27 cellular contexts compared by ENCODE assay signal in genomic region chr2:169702979-169703378, GRCh38. TPM values are rescaled to one million over a fixed set of nuclear protein-coding genes. Genes with fewer than 3 reads are reported as not detected.
"Had no signal": no experiment of that assay in that cellular context is flagged by ENCODE, and none has a peak within 500 bp of the region (broad histone marks: within the 10 kb centered on the region; RNA-seq: fewer than 3 reads in every experiment).

No MANE protein-coding gene starts in this region.

- H3K27me3 ChIP-seq: ascending aorta, cardiac muscle cell, esophagus muscularis mucosa, foreskin keratinocyte, heart right ventricle, sigmoid colon, upper lobe of right lung had no signal

- H3K4me1 ChIP-seq: ascending aorta, foreskin keratinocyte, upper lobe of right lung had no signal

- DNase-seq: activated CD4-positive, alpha-beta memory T cell treated with anti-CD3 and anti-CD28 coated beads for 36 hours; activated CD4-positive, alpha-beta T cell treated with anti-CD3 and anti-CD28 coated beads, Interleukin-2, amount 10 ng/mL, durations not matched to agents 24 days and 14 days; activated CD4-positive, CD25-positive, alpha-beta regulatory T cell treated with anti-CD3 and anti-CD28 coated beads, Interleukin-2, amount 50 U/mL, for 72 hours; activated CD8-positive, alpha-beta memory T cell treated with anti-CD3 and anti-CD28 coated beads, Interleukin-2, amount 50 U/mL, for 4 hours; activated effector memory CD4-positive, alpha-beta T cell treated with anti-CD3 and anti-CD28 coated beads, Interleukin-2, amount 50 U/mL, for 16 hours; activated naive CD4-positive, alpha-beta T cell treated with anti-CD3 and anti-CD28 coated beads for 36 hours; activated naive CD8-positive, alpha-beta T cell treated with anti-CD3 and anti-CD28 coated beads for 36 hours; activated T-cell treated with anti-CD3 and anti-CD28 coated beads, Interleukin-2, amount 50 U/mL, for 1 hour; foreskin keratinocyte; heart right ventricle; mammary epithelial cell; posterior cingulate gyrus; sigmoid colon; small intestine; stimulated activated CD4-positive, alpha-beta T cell treated with anti-CD3 and anti-CD28 coated beads, Interleukin-1b, Interleukin-23, amount 100 ng/mL, for 48 hours; stimulated activated CD4-positive, alpha-beta T cell treated with anti-CD3 and anti-CD28 coated beads, Interleukin-4, amount 100 ng/mL, for 4 hours; stimulated activated CD8-positive, alpha-beta memory T cell treated with anti-CD3 and anti-CD28 coated beads, Interleukin-4, amount 100 ng/mL, for 48 hours; stimulated activated naive CD8-positive, alpha-beta T cell treated with anti-CD3 and anti-CD28 coated beads, Interleukin-15, amount 100 ng/mL, for 72 hours; substantia nigra; T-helper 2 cell; upper lobe of right lung had no signal

- H3K27ac ChIP-seq: ascending aorta, cardiac muscle cell, esophagus muscularis mucosa, foreskin keratinocyte, heart right ventricle, upper lobe of right lung had no signal

- H3K36me3 ChIP-seq: ascending aorta had no signal

- H3K4me3 ChIP-seq: ascending aorta, cardiac muscle cell, esophagus muscularis mucosa, heart right ventricle, sigmoid colon, upper lobe of right lung had no signal

- ATAC-seq: foreskin keratinocyte; stimulated activated memory B cell treated with anti-CD40 and anti-IgM and Interleukin-4, amounts not matched to agents 10 μg/mL and 1 μg/mL and 100 μg/mL, for 72 hours; stimulated activated naive CD8-positive, alpha-beta T cell treated with anti-CD3 and anti-CD28 coated beads, Interleukin-15, amount 100 ng/mL, for 72 hours; upper lobe of right lung had no signal

- H3K9me3 ChIP-seq: ascending aorta, esophagus muscularis mucosa, heart right ventricle, sigmoid colon, upper lobe of right lung had no signal

RNA-seq across cellular contexts. Expression of gene PHOSPHO2, which starts 8.7 kb away (rescaled TPM):
- total RNA-seq: ascending aorta had no signal

RNA-seq across cellular contexts. Expression of gene CFAP210, which starts 8.8 kb away (rescaled TPM):
- total RNA-seq: activated CD4-positive, alpha-beta memory T cell treated with anti-CD3 and anti-CD28 coated beads for 36 hours; activated CD4-positive, alpha-beta T cell treated with anti-CD3 and anti-CD28 coated beads, Interleukin-2, amount 10 ng/mL, durations not matched to agents 24 days and 14 days; activated naive CD4-positive, alpha-beta T cell treated with anti-CD3 and anti-CD28 coated beads for 36 hours; activated naive CD8-positive, alpha-beta T cell treated with anti-CD3 and anti-CD28 coated beads for 36 hours; activated T-helper 1 cell treated with anti-CD3 and anti-CD28 coated beads, Interleukin-12 subunit alpha, Interleukin-12 subunit beta, Interleukin-2, Interleukin-4 antibody, amounts not matched to agents 30 ng/mL and 10 ng/mL and 1 ng/mL, durations not matched to agents 14 hours and 24 hours and 36 hours; ascending aorta; cardiac muscle cell; foreskin keratinocyte; glomerular endothelial cell; heart right ventricle; mammary epithelial cell; sigmoid colon; upper lobe of right lung had no signal
